In the genomic region with DNA sequence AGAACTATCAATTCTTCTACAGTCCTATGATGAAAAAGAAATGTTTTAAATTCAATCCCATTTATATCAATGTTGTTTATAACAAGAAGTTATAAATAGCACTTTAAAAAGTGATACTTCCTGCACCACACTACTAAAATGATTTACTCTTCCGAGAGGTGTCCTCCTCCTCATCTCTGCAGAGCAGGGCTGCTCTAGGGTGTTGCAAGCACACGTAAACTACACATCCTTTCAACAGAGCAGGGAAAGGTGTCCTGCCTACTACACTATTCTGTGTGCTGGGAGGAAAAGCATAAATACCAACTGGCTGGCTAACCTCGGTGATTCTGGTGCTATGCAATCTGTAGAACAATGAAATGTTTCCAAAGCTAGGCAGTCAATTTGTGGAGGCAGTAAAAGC, we compare ENCODE assay signal across 2 cellular contexts.
TF ChIP-seq lines count a peak whose summit lies in the region.

No MANE protein-coding gene starts in this region.

TF ChIP-seq in IMR-90, 13 proteins besides CTCF, POLR2A, EP300 and RAD21:
- TF ChIP-seq RCOR1 (IDR thresholded peaks at IDR 0.05; ENCODE audit: insufficient replicate concordance, low read length) (no peak), RFX5 (IDR thresholded peaks at IDR 0.05; ENCODE audit: low read depth, low read length) (no peak)
- TF ChIP-seq, protein P1, sequence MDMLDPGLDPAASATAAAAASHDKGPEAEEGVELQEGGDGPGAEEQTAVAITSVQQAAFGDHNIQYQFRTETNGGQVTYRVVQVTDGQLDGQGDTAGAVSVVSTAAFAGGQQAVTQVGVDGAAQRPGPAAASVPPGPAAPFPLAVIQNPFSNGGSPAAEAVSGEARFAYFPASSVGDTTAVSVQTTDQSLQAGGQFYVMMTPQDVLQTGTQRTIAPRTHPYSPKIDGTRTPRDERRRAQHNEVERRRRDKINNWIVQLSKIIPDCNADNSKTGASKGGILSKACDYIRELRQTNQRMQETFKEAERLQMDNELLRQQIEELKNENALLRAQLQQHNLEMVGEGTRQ (IDR thresholded peaks at IDR 0.05; ENCODE audit: low read depth, low read length), result no peak

TF ChIP-seq in H1, 55 proteins besides CTCF, POLR2A, EP300 and RAD21:
- no peak for TF ChIP-seq FOSL1 (IDR thresholded peaks at IDR 0.05; ENCODE audit: insufficient read depth, low read depth, low read length)
- no peak for TF ChIP-seq CREB1 (IDR thresholded peaks at IDR 0.05)
- no peak for TF ChIP-seq NRF1 (IDR thresholded peaks at IDR 0.05; ENCODE audit: low read depth, low read length)
- no peak for TF ChIP-seq SIX5 (IDR thresholded peaks at IDR 0.05; ENCODE audit: low read depth, low read length)
- TF ChIP-seq CHD1 (IDR thresholded peaks at IDR 0.05; ENCODE audit: low read depth, low read length), result no peak
- TF ChIP-seq JUND (IDR thresholded peaks at IDR 0.05; ENCODE audit: low read length), result no peak
- no peak for TF ChIP-seq SIRT6 (IDR thresholded peaks at IDR 0.05; ENCODE audit: low read length)
- TF ChIP-seq EGR1 (IDR thresholded peaks at IDR 0.05; ENCODE audit: borderline replicate concordance, low read depth, low read length), result no peak
- no peak for TF ChIP-seq SP4 (IDR thresholded peaks at IDR 0.05; ENCODE audit: low read length)
- TF ChIP-seq, protein P2, sequence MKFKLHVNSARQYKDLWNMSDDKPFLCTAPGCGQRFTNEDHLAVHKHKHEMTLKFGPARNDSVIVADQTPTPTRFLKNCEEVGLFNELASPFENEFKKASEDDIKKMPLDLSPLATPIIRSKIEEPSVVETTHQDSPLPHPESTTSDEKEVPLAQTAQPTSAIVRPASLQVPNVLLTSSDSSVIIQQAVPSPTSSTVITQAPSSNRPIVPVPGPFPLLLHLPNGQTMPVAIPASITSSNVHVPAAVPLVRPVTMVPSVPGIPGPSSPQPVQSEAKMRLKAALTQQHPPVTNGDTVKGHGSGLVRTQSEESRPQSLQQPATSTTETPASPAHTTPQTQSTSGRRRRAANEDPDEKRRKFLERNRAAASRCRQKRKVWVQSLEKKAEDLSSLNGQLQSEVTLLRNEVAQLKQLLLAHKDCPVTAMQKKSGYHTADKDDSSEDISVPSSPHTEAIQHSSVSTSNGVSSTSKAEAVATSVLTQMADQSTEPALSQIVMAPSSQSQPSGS (IDR thresholded peaks at IDR 0.05; ENCODE audit: low read length), result no peak
- no peak for TF ChIP-seq CHD2 (IDR thresholded peaks at IDR 0.05; ENCODE audit: low read length)
- TF ChIP-seq YY1 (IDR thresholded peaks at IDR 0.05; ENCODE audit: low read depth, low read length), result no peak
- TF ChIP-seq KDM5A (IDR thresholded peaks at IDR 0.05; ENCODE audit: low read length), result no peak
- no peak for TF ChIP-seq SP1 (IDR thresholded peaks at IDR 0.05; ENCODE audit: low read depth, low read length)
- TF ChIP-seq, protein P1 (IDR thresholded peaks at IDR 0.05; ENCODE audit: low read length), result no peak
- no peak for TF ChIP-seq TAF7 (optimal IDR thresholded peaks at IDR 0.05; ENCODE audit: borderline replicate concordance, low read depth, low read length)
- TF ChIP-seq POLR2AphosphoS5 (IDR thresholded peaks at IDR 0.05; ENCODE audit: low read depth, low read length), result no peak
- no peak for TF ChIP-seq CBX8 (IDR thresholded peaks at IDR 0.05; ENCODE audit: borderline replicate concordance, low read depth, low read length)
- no peak for TF ChIP-seq CEBPB (IDR thresholded peaks at IDR 0.05; ENCODE audit: low read depth, low read length)
